In the genomic region with DNA sequence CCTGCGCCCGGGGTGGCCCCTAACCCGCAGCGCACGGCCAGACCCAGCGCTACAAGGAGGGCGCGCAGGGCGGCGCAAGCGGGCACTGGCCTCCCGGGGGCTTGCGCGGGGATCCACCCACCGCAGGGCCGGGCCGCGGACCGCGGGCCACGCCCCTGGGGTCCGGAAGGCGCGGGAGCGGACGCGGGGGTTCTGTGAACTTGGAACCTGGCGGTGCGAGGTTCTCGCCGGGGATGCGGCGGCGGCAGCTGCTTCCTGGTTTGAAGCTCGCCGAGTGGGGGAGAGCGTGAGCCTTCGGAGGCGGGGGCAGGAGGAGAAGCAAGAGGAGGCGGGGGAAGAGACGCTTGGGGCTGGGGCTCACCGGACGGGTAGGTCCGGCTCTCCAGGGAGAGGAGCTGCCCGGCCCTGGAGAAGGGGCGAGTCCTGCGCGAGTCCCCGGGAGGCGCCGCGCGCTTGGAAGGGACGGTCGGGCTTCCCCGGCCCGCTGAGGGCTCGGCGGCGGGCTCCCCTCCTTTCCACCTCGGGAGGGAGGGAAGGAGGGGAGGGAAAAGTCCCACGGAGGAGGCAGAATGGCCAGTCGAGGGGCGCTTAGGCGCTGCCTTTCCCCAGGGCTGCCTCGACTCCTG, we compare ENCODE assay signal across 8 cellular contexts. TPM values are rescaled to one million over a fixed set of nuclear protein-coding genes. Genes with fewer than 3 reads are reported as not detected.
DNase-seq lines count a peak whose midpoint lies in the region; ATAC-seq, FAIRE-seq and TF ChIP-seq lines count a peak whose summit lies in the region.

A gene (plus strand): TSS at position 195 of the 626 bp plus-strand sequence. CDS start 523 bp downstream, outside the sequence.

- DNase-seq in A549 (ENCODE audit: low read depth in 1 of 2, low spot score in 1 of 2) (peak; percentile 65), HuH-7 (ENCODE audit: low spot score) (peak; percentile 61), SKM-1 (lab: John Stamatoyannopoulos, UW; ENCODE audit: unreplicated experiment) (peak; percentile 29), Right ventricle myocardium superior (peak; percentile 84), progenitor cell of endocrine pancreas (ENCODE audit: low spot score, unreplicated experiment) (peak; percentile 58), upper lobe of left lung (peak; percentile 89 to 94)
- peak; percentile 75 to 88 for DNase-seq in activated naive CD4-positive, alpha-beta T cell treated with anti-CD3 and anti-CD28 coated beads, Interleukin-2, amount 50 U/mL, for 72 hours (ENCODE audit: low spot score in 2 of 2)

- TF ChIP-seq POLR2A in A549 (IDR thresholded peaks at IDR 0.05; ENCODE audit: low read length) (no peak), upper lobe of left lung (IDR thresholded peaks at IDR 0.05) (peak in 2 of 4 donors; percentile 71 to 90)

- intact Hi-C loops in Right ventricle myocardium superior (cut with DNase I) = loop anchor here (10.0 kb wide), 1 partner anchor 93 kb away; no protein-coding TSS in a partner anchor

- H3K27me3 Mint-ChIP-seq in progenitor cell of endocrine pancreas = peaks cover 30% of the 10 kb centered on the region

- peak within 1 kb of the TSS; percentile 79 for H3K4me3 Mint-ChIP-seq in progenitor cell of endocrine pancreas (ENCODE audit: low read depth)

- peak within 1 kb of the TSS; percentile 78 for H3K4me2 ChIP-seq in A549

- CTCF ChIA-PET in A549 (lab: Yijun Ruan, JAX) = interaction anchor here (0.7 to 3.3 kb wide), 7 partner anchors 9 to 516 kb away, joined by 3 to 12 read pairs (median 4); no protein-coding TSS in a partner anchor

- peaks cover 24 to 30% of the 10 kb centered on the region in 2 donors for H3K36me3 Mint-ChIP-seq in activated naive CD4-positive, alpha-beta T cell treated with anti-CD3 and anti-CD28 coated beads, Interleukin-2, amount 50 U/mL, for 72 hours
- H3K36me3 Mint-ChIP-seq in progenitor cell of endocrine pancreas (ENCODE audit: insufficient read depth) = no peaks in the 10 kb centered on the region

- TF ChIP-seq EP300 in A549 (IDR thresholded peaks at IDR 0.05) = no peak
- peak in 1 of 4 donors; percentile 58 for TF ChIP-seq EP300 in upper lobe of left lung (IDR thresholded peaks at IDR 0.05)

- POLR2A ChIA-PET in A549 (lab: Yijun Ruan, JAX) = interaction anchor here (1.7 kb wide), 1 partner anchor 117 kb away, joined by 5 read pairs; no protein-coding TSS in a partner anchor

- TF ChIP-seq RAD21 in A549 (conservative IDR thresholded peaks at IDR 0.05 in 1 of 2, IDR thresholded peaks at IDR 0.05 in 1 of 2) = peak; percentile 5 to 42; a peak in 3 of 5 replicates

- H3K9me3 ChIP-seq in A549 = no peaks in the 10 kb centered on the region
- H3K9me3 ChIP-seq in upper lobe of left lung = no peaks in the 10 kb centered on the region

- H3K4me1 ChIP-seq in A549 (peaks cover 6% of the 10 kb centered on the region; the same call in 1 of the 3 replicates), upper lobe of left lung (peaks cover 0 to 15% (median 2%) of the 10 kb centered on the region in 4 donors)

- TF ChIP-seq CTCF in A549 (IDR thresholded peaks at IDR 0.05) (peak; percentile 36), progenitor cell of endocrine pancreas (IDR thresholded peaks at IDR 0.05; ENCODE audit: unreplicated experiment) (peak; percentile 35), upper lobe of left lung (IDR thresholded peaks at IDR 0.05) (peak in 4 of 6 experiments; percentile 33 to 56 (median 42))

- no peak for FAIRE-seq in A549 (lab: Jason Lieb, UNC)

- H3K4me3 ChIP-seq in A549 (peak within 1 kb of the TSS; percentile 69), upper lobe of left lung (peak within 1 kb of the TSS; percentile 65 to 87 (median 78))

- H3K27ac ChIP-seq in A549 (peak within 1 kb of the TSS; percentile 66 to 84), upper lobe of left lung (peak within 1 kb of the TSS; percentile 89 to 93 (median 92))

- no peaks in the 10 kb centered on the region for H3K9me3 Mint-ChIP-seq in activated naive CD4-positive, alpha-beta T cell treated with anti-CD3 and anti-CD28 coated beads, Interleukin-2, amount 50 U/mL, for 72 hours
- H3K9me3 Mint-ChIP-seq in progenitor cell of endocrine pancreas (ENCODE audit: low read depth) = peaks cover 6% of the 10 kb centered on the region

- H3K4me1 Mint-ChIP-seq in progenitor cell of endocrine pancreas (ENCODE audit: low read depth) = peaks cover 4% of the 10 kb centered on the region

- H3K27ac Mint-ChIP-seq in activated naive CD4-positive, alpha-beta T cell treated with anti-CD3 and anti-CD28 coated beads, Interleukin-2, amount 50 U/mL, for 72 hours = peak within 1 kb of the TSS; percentile 92 to 97
- peak within 1 kb of the TSS; percentile 81 for H3K27ac Mint-ChIP-seq in progenitor cell of endocrine pancreas

- H3K36me3 ChIP-seq in upper lobe of left lung = no peaks in the 10 kb centered on the region

- ATAC-seq in A549 (peak; percentile 84 to 90), GM19035 (IDR thresholded peaks at IDR 0.05; ENCODE audit: unreplicated experiment) (peak; percentile 63), Right ventricle myocardium superior (ENCODE audit: poor library complexity) (peak; percentile 82), upper lobe of left lung (ENCODE audit: low FRiP score in 2 of 2) (peak; percentile 86 to 91)
- ATAC-seq in activated naive CD4-positive, alpha-beta T cell treated with anti-CD3 and anti-CD28 coated beads, Interleukin-2, amount 50 U/mL, for 72 hours = peak; percentile 66 to 67

- WGBS in A549 (ENCODE audit: missing lambda C conversion rate) = 0% methylated on average over 2 of the region's 66 CpGs
- WGBS in upper lobe of left lung, 2 donors = 0% methylated on average over 17 to 55 of the region's 66 CpGs

- no peaks in the 10 kb centered on the region for H3K27me3 ChIP-seq in upper lobe of left lung

TF ChIP-seq in A549, 52 proteins besides CTCF, POLR2A, EP300 and RAD21:
- TF ChIP-seq SREBF2 (IDR thresholded peaks at IDR 0.05) = no peak
- no peak for TF ChIP-seq ZSCAN20 (CRISPR knock-in tag; IDR thresholded peaks at IDR 0.05)
- TF ChIP-seq NFE2L2 (conservative IDR thresholded peaks at IDR 0.05; ENCODE audit: low read length) = no peak
- TF ChIP-seq NR3C1 (IDR thresholded peaks at IDR 0.05) = no peak
- peak in 1 of 2 experiments; percentile 37; a peak in 1 of 5 replicates for TF ChIP-seq JUN (IDR thresholded peaks at IDR 0.05)
- TF ChIP-seq, protein P1, sequence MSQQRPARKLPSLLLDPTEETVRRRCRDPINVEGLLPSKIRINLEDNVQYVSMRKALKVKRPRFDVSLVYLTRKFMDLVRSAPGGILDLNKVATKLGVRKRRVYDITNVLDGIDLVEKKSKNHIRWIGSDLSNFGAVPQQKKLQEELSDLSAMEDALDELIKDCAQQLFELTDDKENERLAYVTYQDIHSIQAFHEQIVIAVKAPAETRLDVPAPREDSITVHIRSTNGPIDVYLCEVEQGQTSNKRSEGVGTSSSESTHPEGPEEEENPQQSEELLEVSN (IDR thresholded peaks at IDR 0.05; ENCODE audit: borderline replicate concordance, low read depth) = peak; percentile 68; the same call in 1 of the 2 replicates
- TF ChIP-seq HOXB5 (CRISPR knock-in tag; IDR thresholded peaks at IDR 0.05) = no peak
- no peak for TF ChIP-seq RARB (CRISPR knock-in tag; IDR thresholded peaks at IDR 0.05)
- TF ChIP-seq KDM1A (IDR thresholded peaks at IDR 0.05; ENCODE audit: low read depth) = no peak
- no peak for TF ChIP-seq CBX8 (IDR thresholded peaks at IDR 0.05)
- TF ChIP-seq, protein P2, sequence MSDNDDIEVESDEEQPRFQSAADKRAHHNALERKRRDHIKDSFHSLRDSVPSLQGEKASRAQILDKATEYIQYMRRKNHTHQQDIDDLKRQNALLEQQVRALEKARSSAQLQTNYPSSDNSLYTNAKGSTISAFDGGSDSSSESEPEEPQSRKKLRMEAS (IDR thresholded peaks at IDR 0.05) = 0 out of 2 replicates have a peak, but pooled peaks have one; percentile 37
- no peak for TF ChIP-seq ESRRA (IDR thresholded peaks at IDR 0.05; ENCODE audit: borderline replicate concordance, low read length)
- TF ChIP-seq CHD2 (IDR thresholded peaks at IDR 0.05; ENCODE audit: low read length, partially characterized antibody) = no peak
- TF ChIP-seq TFCP2L1 (CRISPR knock-in tag; IDR thresholded peaks at IDR 0.05) = no peak
- TF ChIP-seq, protein P3, sequence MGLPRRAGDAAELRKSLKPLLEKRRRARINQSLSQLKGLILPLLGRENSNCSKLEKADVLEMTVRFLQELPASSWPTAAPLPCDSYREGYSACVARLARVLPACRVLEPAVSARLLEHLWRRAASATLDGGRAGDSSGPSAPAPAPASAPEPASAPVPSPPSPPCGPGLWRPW (IDR thresholded peaks at IDR 0.05) = no peak
- no peak for TF ChIP-seq CEBPB (IDR thresholded peaks at IDR 0.05)
- TF ChIP-seq, protein P4, sequence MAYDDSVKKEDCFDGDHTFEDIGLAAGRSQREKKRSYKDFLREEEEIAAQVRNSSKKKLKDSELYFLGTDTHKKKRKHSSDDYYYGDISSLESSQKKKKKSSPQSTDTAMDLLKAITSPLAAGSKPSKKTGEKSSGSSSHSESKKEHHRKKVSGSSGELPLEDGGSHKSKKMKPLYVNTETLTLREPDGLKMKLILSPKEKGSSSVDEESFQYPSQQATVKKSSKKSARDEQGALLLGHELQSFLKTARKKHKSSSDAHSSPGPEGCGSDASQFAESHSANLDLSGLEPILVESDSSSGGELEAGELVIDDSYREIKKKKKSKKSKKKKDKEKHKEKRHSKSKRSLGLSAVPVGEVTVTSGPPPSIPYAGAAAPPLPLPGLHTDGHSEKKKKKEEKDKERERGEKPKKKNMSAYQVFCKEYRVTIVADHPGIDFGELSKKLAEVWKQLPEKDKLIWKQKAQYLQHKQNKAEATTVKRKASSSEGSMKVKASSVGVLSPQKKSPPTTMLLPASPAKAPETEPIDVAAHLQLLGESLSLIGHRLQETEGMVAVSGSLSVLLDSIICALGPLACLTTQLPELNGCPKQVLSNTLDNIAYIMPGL (CRISPR knock-in tag; IDR thresholded peaks at IDR 0.05; ENCODE audit: borderline replicate concordance) = 0 out of 2 replicates have a peak, but pooled peaks have one; percentile 26
- TF ChIP-seq FOXS1 (CRISPR knock-in tag; IDR thresholded peaks at IDR 0.05) = no peak
- TF ChIP-seq PHF8 (IDR thresholded peaks at IDR 0.05; ENCODE audit: borderline replicate concordance, low read depth) = no peak; the same call in 1 of the 2 replicates

RNA-seq across cellular contexts. Expression of the gene that starts here (rescaled TPM):
- polyA plus RNA-seq in A549 (2011; rRNA removed) = 8.5 and 10.0 TPM in 2 replicates
- polyA plus RNA-seq in A549 (2012; cell fraction: cytosol; rRNA removed) = 5.0 and 5.5 TPM in 2 replicates
- polyA plus RNA-seq in A549 (2012; cell fraction: nucleus; rRNA removed) = 2.6 and 5.0 TPM in 2 replicates
- polyA plus RNA-seq in A549 (2017; fragmentation: RNase III; extraction: RNeasy Plus Mini Kit Qiagen cat#74134 plus additional on column Dnase treatment) = 9.4 to 12.0 TPM (median 10.2 TPM) in 3 replicates
- 8.9 and 15.3 TPM in 2 replicates for polyA minus RNA-seq in A549 (2011; rRNA and poly(A)+ RNA removed)
- 100 to 1,000 TPM; 131 to 216 TPM for total RNA-seq in activated naive CD4-positive, alpha-beta T cell treated with anti-CD3 and anti-CD28 coated beads, Interleukin-2, amount 50 U/mL, for 72 hours
- total RNA-seq in Right ventricle myocardium superior = 14.5 TPM
- 4.5 and 5.1 TPM in 2 replicates for total RNA-seq in progenitor cell of endocrine pancreas
- 100 to 1,000 TPM in 1 of 6 donors, 10 to 100 TPM in 5; 54.0 to 102 (median 76.6) TPM for total RNA-seq in upper lobe of left lung

Comparison
In these comparisons a context has a peak if more than half of its experiments do, and no peak if none do; other contexts are left out.
1. Peak in every context shown above with its lines: DNase-seq, ATAC-seq, H3K4me3 ChIP-seq and H3K27ac ChIP-seq.
2. DNase-seq: peak in every context shown above with its lines; median percentile 92 in upper lobe of left lung; 84 in Right ventricle myocardium superior; 82 in activated naive CD4-positive, alpha-beta T cell treated with anti-CD3 and anti-CD28 coated beads, Interleukin-2, amount 50 U/mL, for 72 hours; 65 in A549; 61 in HuH-7; 58 in progenitor cell of endocrine pancreas; 29 in SKM-1.